ENCODE assay signal across 8 cellular contexts in genomic region chr11:10809373-10810199, GRCh38. TPM values are rescaled to one million over a fixed set of nuclear protein-coding genes. Genes with fewer than 3 reads are reported as not detected.
DNase-seq lines count a peak whose midpoint lies in the region; ATAC-seq and TF ChIP-seq lines count a peak whose summit lies in the region.

No MANE protein-coding gene starts in this region.

- DNase-seq in COR-L47 (lab: John Stamatoyannopoulos, UW) (peak; percentile 41), colonic mucosa (peak; percentile 61), left lung (peak in 1 of 2 donors; percentile 86)
- peak; percentile 14 to 20 for DNase-seq in stimulated activated CD8-positive, alpha-beta memory T cell treated with anti-CD3 and anti-CD28 coated beads, Interleukin-15, amount 100 ng/mL, for 48 hours (ENCODE audit: low read depth in 2 of 2)

- H3K4me2 ChIP-seq in SU-DHL-6 (ENCODE audit: low read depth, low read length, poor library complexity, severe bottlenecking), result peak overlapping the region; percentile 82

- H3K27ac ChIP-seq in SU-DHL-6 (ENCODE audit: low read depth, low read length) (peak overlapping the region; percentile 28; the same call in 1 of the 2 replicates), colonic mucosa (peak overlapping the region; percentile 99), left lung (peak overlapping the region; percentile 99 to 100)

- ATAC-seq in GM19328 (IDR thresholded peaks at IDR 0.05; ENCODE audit: unreplicated experiment) (peak; percentile 13), HG03432 (IDR thresholded peaks at IDR 0.05; ENCODE audit: unreplicated experiment) (peak; percentile 30), left lung (peak; percentile 25), HG03378 (IDR thresholded peaks at IDR 0.05; ENCODE audit: unreplicated experiment) (no peak)

- H3K4me1 ChIP-seq in colonic mucosa (peaks cover 10% of the 10 kb centered on the region), left lung (peaks cover 24 to 43% of the 10 kb centered on the region in 2 donors)

- H4K20me1 ChIP-seq in SU-DHL-6 (ENCODE audit: low read depth, low read length), result no peaks in the 10 kb centered on the region; the same call in 1 of the 2 replicates

- H3K9ac ChIP-seq in SU-DHL-6 (ENCODE audit: low read length) (peak overlapping the region; percentile 99), colonic mucosa (ENCODE audit: low read depth in 2 of 2, low read length in 2 of 2) (peak overlapping the region; percentile 88 to 96)

- peak overlapping the region; percentile 60 for H3K4me3 ChIP-seq in SU-DHL-6 (ENCODE audit: insufficient read depth, low read length, poor library complexity, severe bottlenecking)
- H3K4me3 ChIP-seq in colonic mucosa, result peak overlapping the region; percentile 95
- peak overlapping the region; percentile 97 to 98 for H3K4me3 ChIP-seq in left lung

- intact Hi-C loops in colonic mucosa (cut with DNase I), result loop anchor here (1.0 to 5.0 kb wide), 3 partner anchors 38 to 122 kb away; no protein-coding TSS in a partner anchor
- intact Hi-C loops in left lung (cut with DNase I), result loop anchor here in 1 of 2 donors (10.0 kb wide), 1 partner anchor 45 kb away; the partner anchor contains the start of gene ZBED5

- H3F3A ChIP-seq in SU-DHL-6 (ENCODE audit: insufficient read depth), result peaks cover 29% of the 10 kb centered on the region

- H3K79me2 ChIP-seq in SU-DHL-6 (ENCODE audit: insufficient read depth, low read length), result peaks cover 36% of the 10 kb centered on the region

- H3K27me3 ChIP-seq in SU-DHL-6 (ENCODE audit: low read length) (no peaks in the 10 kb centered on the region), colonic mucosa (no peaks in the 10 kb centered on the region), left lung (no peaks in the 10 kb centered on the region)

- no peaks in the 10 kb centered on the region for H3K9me2 ChIP-seq in SU-DHL-6 (replicated peaks; ENCODE audit: insufficient read depth, low read length)

- no peaks in the 10 kb centered on the region for H3K9me3 ChIP-seq in SU-DHL-6 (ENCODE audit: insufficient read depth, low read length)
- H3K9me3 ChIP-seq in colonic mucosa, result no peaks in the 10 kb centered on the region
- H3K9me3 ChIP-seq in left lung, result no peaks in the 10 kb centered on the region

- peak overlapping the region; percentile 95 for H2AFZ ChIP-seq in SU-DHL-6 (ENCODE audit: low read depth, low read length, severe bottlenecking)

- H3K36me3 ChIP-seq in SU-DHL-6 (ENCODE audit: low read length) (peaks cover 29% of the 10 kb centered on the region), colonic mucosa (peaks cover 14% of the 10 kb centered on the region), left lung (peaks cover 12 to 26% of the 10 kb centered on the region in 2 donors)

- TF ChIP-seq CTCF in SU-DHL-6 (IDR thresholded peaks at IDR 0.05; ENCODE audit: insufficient read depth, low read length, poor library complexity, severe bottlenecking) (no peak), colonic mucosa (IDR thresholded peaks at IDR 0.05) (no peak), left lung (IDR thresholded peaks at IDR 0.05) (no peak)

RNA-seq across cellular contexts. Expression of gene EIF4G2, which starts 0.9 kb away (rescaled TPM):
- total RNA-seq in colonic mucosa (1,000 to 10,000 TPM; 1,073 to 1,080 TPM), left lung (1,000 to 10,000 TPM in 1 of 2 donors, 100 to 1,000 TPM in 1; 852 to 1,027 TPM)

RNA-seq across cellular contexts. Expression of gene ZBED5, which starts 48.3 kb away (rescaled TPM):
- total RNA-seq in colonic mucosa, result 10 to 100 TPM; 37.1 to 38.6 TPM
- total RNA-seq in left lung, result 10 to 100 TPM; 37.4 to 41.5 TPM

RNA-seq across cellular contexts. Expression of gene CTR9, which starts 58.5 kb away (rescaled TPM):
- total RNA-seq in colonic mucosa, result 10 to 100 TPM; 33.9 to 37.4 TPM
- 10 to 100 TPM; 33.8 to 38.4 TPM for total RNA-seq in left lung

Comparison
In these comparisons a context has a peak if more than half of its experiments do, and no peak if none do; other contexts are left out.
1. H3K27ac ChIP-seq: peak in every context shown above with its lines; median percentile 100 in left lung; 99 in colonic mucosa; 28 in SU-DHL-6.